8 cellular contexts compared by ENCODE assay signal in genomic region chr2:117470311-117471095, GRCh38.
A peak's percentile ranks its signal among the peaks of the same experiment; 100 is the strongest.
DNase-seq lines count a peak whose midpoint lies in the region; ATAC-seq and TF ChIP-seq lines count a peak whose summit lies in the region.

No MANE protein-coding gene starts in this region.

- no peaks in the 10 kb centered on the region for H3K4me1 ChIP-seq in liver (ENCODE audit: control insufficient read depth in 4 of 4, insufficient read depth in 4 of 4, low read length in 3 of 4)

- H3K9me3 Mint-ChIP-seq in WTC11, result peaks cover 52% of the 10 kb centered on the region

- peak overlapping the region; percentile 95 for H3K27ac Mint-ChIP-seq in WTC11

- H3K4me1 Mint-ChIP-seq in WTC11, result peaks cover 19% of the 10 kb centered on the region

- TF ChIP-seq CTCF in NB4 (IDR thresholded peaks at IDR 0.05; ENCODE audit: low read depth, low read length) (peak; percentile 65), WTC11 (IDR thresholded peaks at IDR 0.05) (peak; percentile 84), liver (IDR thresholded peaks at IDR 0.05; ENCODE audit: low read depth, low read length, missing input control) (peak; percentile 43)

- no peak for TF ChIP-seq POLR2A in NB4 (IDR thresholded peaks at IDR 0.05; ENCODE audit: extremely low read depth, insufficient read length)

- POLR2A ChIA-PET in WTC11 (lab: Charles Lee), result no interaction called here

- no peaks in the 10 kb centered on the region for H3K36me3 ChIP-seq in liver (ENCODE audit: control insufficient read depth in 4 of 4, insufficient read depth in 3 of 4, low read depth in 1 of 4, low read length in 3 of 4)

- H3K9ac ChIP-seq in liver (ENCODE audit: low read depth in 1 of 2, low read length in 2 of 2), result no peak overlapping the region

- ATAC-seq in GM19351 (IDR thresholded peaks at IDR 0.05; ENCODE audit: unreplicated experiment) (peak; percentile 89), WTC11 (peak; percentile 92), HG02588 (IDR thresholded peaks at IDR 0.05; ENCODE audit: unreplicated experiment) (no peak), GM21360 (IDR thresholded peaks at IDR 0.05; ENCODE audit: unreplicated experiment) (no peak)

- 64% methylated on average over 7 of the region's 7 CpGs for WGBS in liver

- CTCF ChIA-PET in WTC11 (lab: Charles Lee), result interaction anchor here (0.6 to 4.3 kb wide), 12 partner anchors 20 to 365 kb away, joined by 3 to 32 read pairs (median 4); partner anchors contain the start of gene DDX18

- peak; percentile 61 to 77 for TF ChIP-seq RAD21 in liver (IDR thresholded peaks at IDR 0.05)

- H3K4me3 ChIP-seq in NB4 (ENCODE audit: low read depth, low read length) (no peak overlapping the region), liver (ENCODE audit: low read depth in 1 of 3, low read length in 3 of 3) (no peak overlapping the region)

- H3K27ac ChIP-seq in liver (ENCODE audit: low read depth in 1 of 2, low read length in 2 of 2), result no peak overlapping the region

- peaks cover 12% of the 10 kb centered on the region for H3K27me3 Mint-ChIP-seq in WTC11 (ENCODE audit: low read depth)

- H3K9me3 ChIP-seq in liver (ENCODE audit: control insufficient read depth in 4 of 4, low read length in 3 of 4), result no peaks in the 10 kb centered on the region

- H3K36me3 Mint-ChIP-seq in WTC11, result peaks cover 51% of the 10 kb centered on the region

- H3K4me3 Mint-ChIP-seq in WTC11, result no peak overlapping the region

- DNase-seq in DMS53 treated with DMSO at 0.1 percent for 48 hours (lab: John Stamatoyannopoulos, UW; ENCODE audit: unreplicated experiment) (peak; percentile 53), NB4 (ENCODE audit: low read depth) (peak; percentile 77), WTC11 (ENCODE audit: low spot score) (peak; percentile 71), AG20443 (ENCODE audit: low spot score) (no peak)

- no peaks in the 10 kb centered on the region for H3K27me3 ChIP-seq in liver (ENCODE audit: control insufficient read depth in 4 of 4, insufficient read depth in 4 of 4, low read length in 3 of 4)

TF ChIP-seq in WTC11, 78 proteins besides CTCF, POLR2A, EP300 and RAD21:
- TF ChIP-seq NR2C2 (CRISPR knock-in tag; IDR thresholded peaks at IDR 0.05) (peak; percentile 84), FOXP1 (CRISPR knock-in tag; IDR thresholded peaks at IDR 0.05; ENCODE audit: borderline replicate concordance) (no peak), ESRRA (CRISPR knock-in tag; IDR thresholded peaks at IDR 0.05; ENCODE audit: borderline replicate concordance) (peak; percentile 100), ETV6 (CRISPR knock-in tag; IDR thresholded peaks at IDR 0.05) (0 out of 2 replicates have a peak, but pooled peaks have one; percentile 49), USF2 (CRISPR knock-in tag; IDR thresholded peaks at IDR 0.05) (peak; percentile 43), MLX (CRISPR knock-in tag; IDR thresholded peaks at IDR 0.05) (no peak)
- TF ChIP-seq, protein P1, sequence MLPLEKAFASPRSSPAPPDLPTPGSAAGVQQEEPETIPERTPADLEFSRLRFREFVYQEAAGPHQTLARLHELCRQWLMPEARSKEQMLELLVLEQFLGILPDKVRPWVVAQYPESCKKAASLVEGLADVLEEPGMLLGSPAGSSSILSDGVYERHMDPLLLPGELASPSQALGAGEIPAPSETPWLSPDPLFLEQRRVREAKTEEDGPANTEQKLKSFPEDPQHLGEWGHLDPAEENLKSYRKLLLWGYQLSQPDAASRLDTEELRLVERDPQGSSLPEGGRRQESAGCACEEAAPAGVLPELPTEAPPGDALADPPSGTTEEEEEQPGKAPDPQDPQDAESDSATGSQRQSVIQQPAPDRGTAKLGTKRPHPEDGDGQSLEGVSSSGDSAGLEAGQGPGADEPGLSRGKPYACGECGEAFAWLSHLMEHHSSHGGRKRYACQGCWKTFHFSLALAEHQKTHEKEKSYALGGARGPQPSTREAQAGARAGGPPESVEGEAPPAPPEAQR (CRISPR knock-in tag; IDR thresholded peaks at IDR 0.05), result 0 out of 2 replicates have a peak, but pooled peaks have one; percentile 77
- TF ChIP-seq, protein P2, sequence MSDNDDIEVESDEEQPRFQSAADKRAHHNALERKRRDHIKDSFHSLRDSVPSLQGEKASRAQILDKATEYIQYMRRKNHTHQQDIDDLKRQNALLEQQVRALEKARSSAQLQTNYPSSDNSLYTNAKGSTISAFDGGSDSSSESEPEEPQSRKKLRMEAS (CRISPR knock-in tag; IDR thresholded peaks at IDR 0.05), result peak; percentile 94

TF ChIP-seq in liver, 16 proteins besides CTCF, POLR2A, EP300 and RAD21:
- TF ChIP-seq JUND (IDR thresholded peaks at IDR 0.05) (no peak), HNF4A (conservative IDR thresholded peaks at IDR 0.05) (peak in 1 of 2 donors; percentile 10)
- TF ChIP-seq, protein P2 (IDR thresholded peaks at IDR 0.05), result no peak

Comparison
In these comparisons a context has a peak if more than half of its experiments do, and no peak if none do; other contexts are left out.
1. ATAC-seq: peak in GM19351 (single experiment) and WTC11 (single experiment); none in HG02588 (single experiment) and GM21360 (single experiment).
2. Peak in every context shown above with its lines, with median percentiles within 50 percentile points of each other: CTCF ChIP-seq.